Comparison of ENCODE assay signal across 9 cellular contexts in genomic region chr21:31326478-31327247, GRCh38. TPM values are rescaled to one million over a fixed set of nuclear protein-coding genes. Genes with fewer than 3 reads are reported as not detected.
A peak's percentile ranks its signal among the peaks of the same experiment; 100 is the strongest.
DNase-seq lines count a peak whose midpoint lies in the region; ATAC-seq and TF ChIP-seq lines count a peak whose summit lies in the region.
"Had no signal": no experiment of that assay in that cellular context is flagged by ENCODE, and none has a peak within 500 bp of the region (broad histone marks: within the 10 kb centered on the region; RNA-seq: fewer than 3 reads in every experiment).

No MANE protein-coding gene starts in this region.

- no peak overlapping the region for H3K27ac ChIP-seq in CD8-positive, alpha-beta memory T cell (ENCODE audit: low read depth, low read length)
- H3K27ac ChIP-seq in dorsolateral prefrontal cortex, result peak overlapping the region in 4 of 59 donors; percentile 3 to 90 (median 24)
- H3K27ac ChIP-seq: cardiac muscle cell had no signal

- ATAC-seq in GM21515 (IDR thresholded peaks at IDR 0.05; ENCODE audit: unreplicated experiment), result peak; percentile 95

- H3K36me3 Mint-ChIP-seq in CD8-positive, alpha-beta memory T cell, result peaks cover 0 to 7% (median 5%) of the 10 kb centered on the region in 3 donors

- peak overlapping the region in 7 of 8 donors; percentile 0 to 78 (median 42) for H3K27ac Mint-ChIP-seq in CD8-positive, alpha-beta memory T cell

- H3K9me3 ChIP-seq in CD8-positive, alpha-beta memory T cell (ENCODE audit: low read length), result no peaks in the 10 kb centered on the region

- H3K4me3 ChIP-seq in CD8-positive, alpha-beta memory T cell (ENCODE audit: low read length), result peak overlapping the region; percentile 36
- H3K4me3 ChIP-seq in dorsolateral prefrontal cortex, result peak overlapping the region in 2 of 59 donors; percentile 6 to 24
- H3K4me3 ChIP-seq: cardiac muscle cell had no signal

- H3K36me3 ChIP-seq in CD8-positive, alpha-beta memory T cell (ENCODE audit: insufficient read depth, low read length), result no peaks in the 10 kb centered on the region
- H3K36me3 ChIP-seq: cardiac muscle cell had no signal

- H3K4me1 Mint-ChIP-seq in CD8-positive, alpha-beta memory T cell, result peaks cover 12 to 24% (median 18%) of the 10 kb centered on the region in 3 donors

- intact Hi-C loops in dorsolateral prefrontal cortex (cut with DNase I), result no loop called here

- no peak for TF ChIP-seq CTCF in dorsolateral prefrontal cortex (IDR thresholded peaks at IDR 0.05 in 54 of 56, conservative IDR thresholded peaks at IDR 0.05 in 2 of 56; ENCODE audit: low read depth in 1 of 56, partially characterized antibody in 56 of 56)

- peaks cover 0 to 4% (median 3%) of the 10 kb centered on the region in 5 donors for H3K9me3 Mint-ChIP-seq in CD8-positive, alpha-beta memory T cell

- CTCF ChIA-PET in CD8-positive, alpha-beta memory T cell (lab: Charles Lee), result no interaction called here

- H3K4me3 Mint-ChIP-seq in CD8-positive, alpha-beta memory T cell, result peak overlapping the region in 6 of 7 donors; percentile 69 to 82 (median 74)

- POLR2A ChIA-PET in CD8-positive, alpha-beta memory T cell (lab: Charles Lee), result no interaction called here

- DNase-seq in CD8-positive, alpha-beta memory T cell, result peak in 2 of 5 donors; percentile 19 to 63
- peak; percentile 85 to 90 for DNase-seq in Kasumi-1 (lab: John Stamatoyannopoulos, UW)
- peak; percentile 26 for DNase-seq in activated T-cell treated with anti-CD3 and anti-CD28 coated beads, Interleukin-2, amount 50 U/mL, for 1 hour
- peak; percentile 76 for DNase-seq in stimulated activated CD4-positive, alpha-beta T cell treated with anti-CD3 and anti-CD28 coated beads, Interleukin-15, amount 100 ng/mL, for 24 hours
- no peak for DNase-seq in dorsolateral prefrontal cortex
- DNase-seq in islet precursor cell, result no peak
- no peak for DNase-seq in ecto neural progenitor cell (ENCODE audit: low spot score)

- peaks cover 8% of the 10 kb centered on the region for H3K4me1 ChIP-seq in CD8-positive, alpha-beta memory T cell (ENCODE audit: insufficient read depth, low read length)

- no peaks in the 10 kb centered on the region for H3K27me3 Mint-ChIP-seq in CD8-positive, alpha-beta memory T cell

- H3K27me3 ChIP-seq in CD8-positive, alpha-beta memory T cell (ENCODE audit: insufficient read depth, low read length, poor library complexity, severe bottlenecking), result no peaks in the 10 kb centered on the region
- no peaks in the 10 kb centered on the region for H3K27me3 ChIP-seq in dorsolateral prefrontal cortex
- H3K27me3 ChIP-seq: cardiac muscle cell had no signal

RNA-seq across cellular contexts. Expression of gene TIAM1, which starts 17.4 kb away (rescaled TPM):
- total RNA-seq in CD8-positive, alpha-beta memory T cell, result 10 to 100 TPM; 37.3 to 37.4 TPM
- polyA plus RNA-seq in CD8-positive, alpha-beta memory T cell, result 6.3 TPM
- total RNA-seq in dorsolateral prefrontal cortex, result 100 to 1,000 TPM in 9 of 120 experiments, 10 to 100 TPM in 111; 53.4 to 115 (median 79.5) TPM

Comparison
In these comparisons a context has a peak if more than half of its experiments do, and no peak if none do; other contexts are left out.
1. DNase-seq: peak in Kasumi-1 (2 of 2), activated T-cell treated with anti-CD3 and anti-CD28 coated beads, Interleukin-2, amount 50 U/mL, for 1 hour (single experiment) and stimulated activated CD4-positive, alpha-beta T cell treated with anti-CD3 and anti-CD28 coated beads, Interleukin-15, amount 100 ng/mL, for 24 hours (single experiment); none in dorsolateral prefrontal cortex (0 of 10), islet precursor cell (single experiment) and ecto neural progenitor cell (single experiment).